In genomic region chr1:147099192-147099591, GRCh38 we compare ENCODE assay signal across 34 cellular contexts.
"Had no signal": no experiment of that assay in that cellular context is flagged by ENCODE, and none has a peak within 500 bp of the region (broad histone marks: within the 10 kb centered on the region; RNA-seq: fewer than 3 reads in every experiment).

No MANE protein-coding gene starts in this region.

- FAIRE-seq: bronchial epithelial cell, colon, TTC549 had no signal

- H3K27ac ChIP-seq: KMS-11, SJCRH30 had no signal

- H3K27ac Mint-ChIP-seq: activated CD4-positive, alpha-beta memory T cell treated with anti-CD3 and anti-CD28 coated beads for 36 hours; activated CD4-positive, alpha-beta T cell treated with anti-CD3 and anti-CD28 coated beads for 36 hours; activated CD4-positive, alpha-beta T cell treated with anti-CD3 and anti-CD28 coated beads, Interleukin-2, amount 10 ng/mL, durations not matched to agents 7 days and 5 days; activated naive CD4-positive, alpha-beta T cell treated with anti-CD3 and anti-CD28 coated beads, Interleukin-2, amount 10 ng/mL, durations not matched to agents 7 days and 5 days; activated naive CD8-positive, alpha-beta T cell; activated naive CD8-positive, alpha-beta T cell treated with anti-CD3 and anti-CD28 coated beads, Interleukin-2, amount 50 U/mL, for 24 hours; activated T-helper 1 cell treated with anti-CD3 and anti-CD28 coated beads, Interleukin-12 subunit alpha, Interleukin-12 subunit beta, Interleukin-2, Interleukin-4 antibody, amounts not matched to agents 30 ng/mL and 10 ng/mL and 1 ng/mL, durations not matched to agents 14 hours and 24 hours and 36 hours; brain; T-helper 1 cell treated with Interleukin-12 subunit alpha and Interleukin-12 subunit beta and Interleukin-4 antibody, amounts not matched to agents 30 μg/mL and 1 μg/mL, for 36 hours; T-helper 2 cell treated with Interferon-gamma antibody and Interleukin-4, amounts not matched to agents 5 μg/mL and 100 μg/mL, for 36 hours; WTC11 had no signal

- H3K9ac ChIP-seq: KMS-11, SK-N-SH had no signal

- H3K9me3 ChIP-seq: SJCRH30, SK-N-SH had no signal

- H3K4me3 Mint-ChIP-seq: activated CD4-positive, alpha-beta memory T cell treated with anti-CD3 and anti-CD28 coated beads for 36 hours; activated CD4-positive, alpha-beta T cell treated with anti-CD3 and anti-CD28 coated beads for 36 hours; activated CD4-positive, alpha-beta T cell treated with anti-CD3 and anti-CD28 coated beads, Interleukin-2, amount 10 ng/mL, durations not matched to agents 7 days and 5 days; activated naive CD4-positive, alpha-beta T cell treated with anti-CD3 and anti-CD28 coated beads, Interleukin-2, amount 10 ng/mL, durations not matched to agents 7 days and 5 days; activated naive CD8-positive, alpha-beta T cell; activated naive CD8-positive, alpha-beta T cell treated with anti-CD3 and anti-CD28 coated beads, Interleukin-2, amount 50 U/mL, for 24 hours; activated T-cell treated with anti-CD3 and anti-CD28 coated beads, Interleukin-2, amount 50 U/mL, for 4 hours; activated T-helper 1 cell treated with anti-CD3 and anti-CD28 coated beads, Interleukin-12 subunit alpha, Interleukin-12 subunit beta, Interleukin-2, Interleukin-4 antibody, amounts not matched to agents 30 ng/mL and 10 ng/mL and 1 ng/mL, durations not matched to agents 14 hours and 24 hours and 36 hours; brain; T-helper 1 cell treated with Interleukin-12 subunit alpha and Interleukin-12 subunit beta and Interleukin-4 antibody, amounts not matched to agents 30 μg/mL and 1 μg/mL, for 36 hours; T-helper 2 cell treated with Interferon-gamma antibody and Interleukin-4, amounts not matched to agents 5 μg/mL and 100 μg/mL, for 36 hours; WTC11 had no signal

- DNase-seq: activated CD4-positive, alpha-beta memory T cell treated with anti-CD3 and anti-CD28 coated beads for 36 hours; activated CD4-positive, alpha-beta T cell treated with anti-CD3 and anti-CD28 coated beads for 36 hours; activated CD4-positive, alpha-beta T cell treated with anti-CD3 and anti-CD28 coated beads, Interleukin-2, amount 10 ng/mL, durations not matched to agents 7 days and 5 days; activated CD8-positive, alpha-beta memory T cell treated with anti-CD3 and anti-CD28 coated beads, Interleukin-2, amount 50 U/mL, for 4 hours; activated effector memory CD4-positive, alpha-beta T cell treated with Interleukin-2 at 50 U/mL for 16 hours; activated naive CD4-positive, alpha-beta T cell treated with anti-CD3 and anti-CD28 coated beads, Interleukin-2, amount 10 ng/mL, durations not matched to agents 7 days and 5 days; activated naive CD8-positive, alpha-beta T cell treated with anti-CD3 and anti-CD28 coated beads, Interleukin-2, amount 50 U/mL, for 24 hours; activated T-cell treated with anti-CD3 and anti-CD28 coated beads for 4 hours; activated T-cell treated with anti-CD3 and anti-CD28 coated beads, Interleukin-2, amount 50 U/mL, for 4 hours; anterior cingulate cortex; central memory CD4-positive, alpha-beta T cell; NCI-H1105 treated with DMSO at 0.1 percent for 48 hours; NCI-H187; NCI-H2029 treated with DMSO at 0.1 percent for 48 hours; NCI-H2107; NCI-H226; NCI-H510A; NCI-H526; NCI-H748 treated with DMSO at 0.1 percent for 48 hours; NK-92 treated with Interleukin-12 subunit alpha and Interleukin-12 subunit beta, amount 100 ng/mL, for 24 hours; SHP77; SJCRH30; SK-N-SH had no signal

- H3K9me3 Mint-ChIP-seq: activated CD4-positive, alpha-beta memory T cell treated with anti-CD3 and anti-CD28 coated beads for 36 hours; activated CD4-positive, alpha-beta T cell treated with anti-CD3 and anti-CD28 coated beads, Interleukin-2, amount 10 ng/mL, durations not matched to agents 7 days and 5 days; activated naive CD4-positive, alpha-beta T cell treated with anti-CD3 and anti-CD28 coated beads, Interleukin-2, amount 10 ng/mL, durations not matched to agents 7 days and 5 days; activated naive CD8-positive, alpha-beta T cell treated with anti-CD3 and anti-CD28 coated beads, Interleukin-2, amount 50 U/mL, for 24 hours; activated T-cell treated with anti-CD3 and anti-CD28 coated beads, Interleukin-2, amount 50 U/mL, for 4 hours; activated T-helper 1 cell treated with anti-CD3 and anti-CD28 coated beads, Interleukin-12 subunit alpha, Interleukin-12 subunit beta, Interleukin-2, Interleukin-4 antibody, amounts not matched to agents 30 ng/mL and 10 ng/mL and 1 ng/mL, durations not matched to agents 14 hours and 24 hours and 36 hours; T-helper 1 cell treated with Interleukin-12 subunit alpha and Interleukin-12 subunit beta and Interleukin-4 antibody, amounts not matched to agents 30 μg/mL and 1 μg/mL, for 36 hours; T-helper 2 cell treated with Interferon-gamma antibody and Interleukin-4, amounts not matched to agents 5 μg/mL and 100 μg/mL, for 36 hours; WTC11 had no signal

- H3K36me3 ChIP-seq: SJCRH30 had no signal

- H3K27me3 ChIP-seq: SJCRH30 had no signal

- H3K36me3 Mint-ChIP-seq: activated CD4-positive, alpha-beta memory T cell treated with anti-CD3 and anti-CD28 coated beads for 36 hours; activated naive CD4-positive, alpha-beta T cell treated with anti-CD3 and anti-CD28 coated beads, Interleukin-2, amount 10 ng/mL, durations not matched to agents 7 days and 5 days; activated naive CD8-positive, alpha-beta T cell; brain; WTC11 had no signal

- ATAC-seq: activated CD4-positive, alpha-beta T cell treated with anti-CD3 and anti-CD28 coated beads for 36 hours; activated CD4-positive, CD25-positive, alpha-beta regulatory T cell treated with anti-CD3 and anti-CD28 coated beads, Interleukin-2, amount 50 U/mL, for 24 hours; activated naive CD8-positive, alpha-beta T cell treated with anti-CD3 and anti-CD28 coated beads, Interleukin-2, amount 50 U/mL, for 24 hours; activated T-cell treated with anti-CD3 and anti-CD28 coated beads, Interleukin-2, amount 50 U/mL, for 4 hours; WTC11 had no signal

- H3K4me1 Mint-ChIP-seq: brain had no signal

- H3K4me2 ChIP-seq: KMS-11, SK-N-SH had no signal

- H3K4me1 ChIP-seq: SJCRH30 had no signal

- H3K4me3 ChIP-seq: SJCRH30 had no signal
